12 cellular contexts compared by ENCODE assay signal in genomic region chr1:221845650-221846371, GRCh38.
DNase-seq lines count a peak whose midpoint lies in the region; ATAC-seq and TF ChIP-seq lines count a peak whose summit lies in the region.
"Had no signal": no experiment of that assay in that cellular context is flagged by ENCODE, and none has a peak within 500 bp of the region (broad histone marks: within the 10 kb centered on the region; RNA-seq: fewer than 3 reads in every experiment).

No MANE protein-coding gene starts in this region.

- no peaks in the 10 kb centered on the region for H4K20me1 ChIP-seq in hepatocyte (ENCODE audit: insufficient read depth, poor library complexity, severe bottlenecking)
- H4K20me1 ChIP-seq: BLaER1 treated with 17β-estradiol and CSF1 and Interleukin-3, amounts not matched to agents 10 nM and 100 nM had no signal

- H3K27me3 ChIP-seq in heart right ventricle, result no peaks in the 10 kb centered on the region
- no peaks in the 10 kb centered on the region for H3K27me3 ChIP-seq in SJSA1 (replicated peaks)
- H3K27me3 ChIP-seq in hepatocyte, result no peaks in the 10 kb centered on the region
- H3K27me3 ChIP-seq: BLaER1 treated with 17β-estradiol and CSF1 and Interleukin-3, amounts not matched to agents 10 nM and 100 nM had no signal

- DNase-seq in heart right ventricle (peak in 1 of 2 donors; percentile 35), cardiac septum (ENCODE audit: low spot score) (no peak), SJSA1 (ENCODE audit: low read depth in 1 of 2, low spot score in 2 of 2) (peak; percentile 66 to 72), hepatocyte (ENCODE audit: low spot score) (peak; percentile 87), type B pancreatic cell (ENCODE audit: extremely low spot score, unreplicated experiment) (no peak), germinal center (ENCODE audit: low spot score) (no peak), inferior parietal cortex (ENCODE audit: extremely low spot score) (no peak)
- DNase-seq: stimulated activated CD4-positive, alpha-beta T cell treated with anti-CD3 and anti-CD28 coated beads, Interleukin-4, amount 100 ng/mL, for 4 hours had no signal

- ATAC-seq in heart right ventricle (peak in 5 of 8 donors; percentile 28 to 91 (median 81)), HG03457 (IDR thresholded peaks at IDR 0.05; ENCODE audit: unreplicated experiment) (no peak)

- H3K9me3 ChIP-seq in heart right ventricle (no peaks in the 10 kb centered on the region), SJSA1 (replicated peaks) (no peaks in the 10 kb centered on the region), hepatocyte (ENCODE audit: low read depth) (no peaks in the 10 kb centered on the region)
- H3K9me3 ChIP-seq: BLaER1 treated with 17β-estradiol and CSF1 and Interleukin-3, amounts not matched to agents 10 nM and 100 nM had no signal

- 36 to 87% methylated on average over 9 of the region's 9 CpGs for WGBS in heart right ventricle, 2 donors
- WGBS in hepatocyte (ENCODE audit: low lambda C conversion rate, missing lambda C conversion rate), result 24% methylated on average over 9 of the region's 9 CpGs

- H3K79me2 ChIP-seq in hepatocyte, result no peaks in the 10 kb centered on the region

- H3K36me3 Mint-ChIP-seq in type B pancreatic cell, result no peaks in the 10 kb centered on the region
- H3K36me3 Mint-ChIP-seq: memory B cell had no signal

- H3K4me1 ChIP-seq in heart right ventricle (peaks cover 0 to 6% (median 0%) of the 10 kb centered on the region in 9 donors), SJSA1 (replicated peaks) (peaks cover 35% of the 10 kb centered on the region), hepatocyte (ENCODE audit: insufficient read depth) (peaks cover 18% of the 10 kb centered on the region)

- intact Hi-C loops in heart right ventricle (cut with DNase I) (no loop called here), cardiac septum (cut with DNase I) (no loop called here)

- H3K4me3 Mint-ChIP-seq in type B pancreatic cell, result no peak overlapping the region
- H3K4me3 Mint-ChIP-seq: memory B cell had no signal

- H3K4me2 ChIP-seq in hepatocyte, result peak overlapping the region; percentile 48
- H3K4me2 ChIP-seq: BLaER1 treated with 17β-estradiol and CSF1 and Interleukin-3, amounts not matched to agents 10 nM and 100 nM; PC-9 had no signal

- no peaks in the 10 kb centered on the region for H3K9me3 Mint-ChIP-seq in type B pancreatic cell
- H3K9me3 Mint-ChIP-seq: memory B cell had no signal

- H3K4me3 ChIP-seq in heart right ventricle (no peak overlapping the region), SJSA1 (no peak overlapping the region), hepatocyte (no peak overlapping the region)
- H3K4me3 ChIP-seq: BLaER1 treated with 17β-estradiol and CSF1 and Interleukin-3, amounts not matched to agents 10 nM and 100 nM; PC-9 had no signal

- peaks cover 10% of the 10 kb centered on the region for H3K4me1 Mint-ChIP-seq in type B pancreatic cell (ENCODE audit: unreplicated experiment)

- H3K27ac Mint-ChIP-seq in type B pancreatic cell, result peak overlapping the region; percentile 26
- H3K27ac Mint-ChIP-seq: memory B cell had no signal

- H3K36me3 ChIP-seq in heart right ventricle (no peaks in the 10 kb centered on the region), SJSA1 (no peaks in the 10 kb centered on the region), hepatocyte (replicated peaks; ENCODE audit: insufficient read depth, low read depth) (no peaks in the 10 kb centered on the region)
- H3K36me3 ChIP-seq: BLaER1 treated with 17β-estradiol and CSF1 and Interleukin-3, amounts not matched to agents 10 nM and 100 nM had no signal

- peak overlapping the region; percentile 41 for H2AFZ ChIP-seq in hepatocyte
- H2AFZ ChIP-seq: PC-9 had no signal

- no peaks in the 10 kb centered on the region for H3K9me2 ChIP-seq in hepatocyte (replicated peaks; ENCODE audit: insufficient read depth)

- no peak for TF ChIP-seq CTCF in heart right ventricle (IDR thresholded peaks at IDR 0.05)
- no peak for TF ChIP-seq CTCF in hepatocyte (IDR thresholded peaks at IDR 0.05; ENCODE audit: poor library complexity)
- TF ChIP-seq CTCF in type B pancreatic cell (conservative IDR thresholded peaks at IDR 0.05), result no peak

- H3K27ac ChIP-seq in heart right ventricle (no peak overlapping the region), SJSA1 (peak overlapping the region; percentile 15), hepatocyte (peak overlapping the region; percentile 87)
- H3K27ac ChIP-seq: PC-9 had no signal

- H3K27me3 Mint-ChIP-seq in type B pancreatic cell, result peaks cover 4% of the 10 kb centered on the region
- H3K27me3 Mint-ChIP-seq: memory B cell had no signal

Comparison
In these comparisons a context has a peak if more than half of its experiments do, and no peak if none do; other contexts are left out.
1. DNase-seq: peak in SJSA1 (2 of 2) and hepatocyte (single experiment); none in cardiac septum (single experiment), type B pancreatic cell (single experiment), germinal center (single experiment) and inferior parietal cortex (single experiment).
2. H3K27ac ChIP-seq: peak in SJSA1 (single experiment) and hepatocyte (single experiment); none in heart right ventricle (0 of 10).